ENCODE assay signal across 9 cellular contexts in genomic region chr9:21031818-21032203, GRCh38. TPM values are rescaled to one million over a fixed set of nuclear protein-coding genes. Genes with fewer than 3 reads are reported as not detected.
DNase-seq lines count a peak whose midpoint lies in the region; ATAC-seq and TF ChIP-seq lines count a peak whose summit lies in the region.
"Had no signal": no experiment of that assay in that cellular context is flagged by ENCODE, and none has a peak within 500 bp of the region (broad histone marks: within the 10 kb centered on the region; RNA-seq: fewer than 3 reads in every experiment).

No MANE protein-coding gene starts in this region.

- peak overlapping the region; percentile 67 for H2AFZ ChIP-seq in mammary epithelial cell (ENCODE audit: low read depth, low read length)

- WGBS in mammary epithelial cell (ENCODE audit: low coverage, missing lambda C conversion rate) = 61% methylated on average over 15 of the region's 19 CpGs
- WGBS in lung, 2 donors = 76 to 81% methylated on average over 19 of the region's 19 CpGs

- in situ Hi-C loops in mammary epithelial cell (cut with MboI; ENCODE audit: low sequenced_read_pairs in 2 of 2) = no loop called here

- H3K27ac ChIP-seq in mammary epithelial cell (ENCODE audit: insufficient read depth, low read depth, low read length) = no peak overlapping the region
- peak overlapping the region in 1 of 2 donors; percentile 84 for H3K27ac ChIP-seq in lung (ENCODE audit: low read depth in 1 of 2, low read length in 1 of 2)
- peak overlapping the region; percentile 80 to 84 for H3K27ac ChIP-seq in tibial artery

- H3K9me3 ChIP-seq in mammary epithelial cell (replicated peaks; ENCODE audit: insufficient read depth, low read length) (no peaks in the 10 kb centered on the region), lung (ENCODE audit: control insufficient read depth in 2 of 2, insufficient read depth in 1 of 2, low read length in 1 of 2) (no peaks in the 10 kb centered on the region), tibial artery (no peaks in the 10 kb centered on the region)

- no peaks in the 10 kb centered on the region for H3K27me3 Mint-ChIP-seq in activated T-cell treated with anti-CD3 and anti-CD28 coated beads, Interleukin-2, amount 50 U/mL, for 24 hours
- H3K27me3 Mint-ChIP-seq in activated T-cell treated with anti-CD3 and anti-CD28 coated beads, Interleukin-2, amount 50 U/mL, for 72 hours (ENCODE audit: low read depth) = no peaks in the 10 kb centered on the region

- peaks cover 6% of the 10 kb centered on the region for H3K27me3 ChIP-seq in mammary epithelial cell (ENCODE audit: insufficient read depth, low read length)
- no peaks in the 10 kb centered on the region for H3K27me3 ChIP-seq in lung (ENCODE audit: control insufficient read depth, insufficient read depth)
- H3K27me3 ChIP-seq in tibial artery = no peaks in the 10 kb centered on the region

- CTCF ChIA-PET in mammary epithelial cell (lab: Charles Lee; ENCODE audit: low non-redundant PET) = no interaction called here

- TF ChIP-seq CTCF in mammary epithelial cell (conservative IDR thresholded peaks at IDR 0.05 in 1 of 2, IDR thresholded peaks at IDR 0.05 in 1 of 2; ENCODE audit: extremely low read depth in 1 of 2, insufficient read depth in 1 of 2, low read depth in 1 of 2, low read length in 2 of 2) = no peak
- TF ChIP-seq CTCF in lung (IDR thresholded peaks at IDR 0.05; ENCODE audit: control extremely low read depth, extremely low read depth) = no peak
- TF ChIP-seq CTCF in tibial artery (IDR thresholded peaks at IDR 0.05) = no peak

- peak overlapping the region in 2 of 3 experiments; percentile 20 to 24 for H3K4me3 ChIP-seq in mammary epithelial cell (replicated peaks in 1 of 3; ENCODE audit: insufficient read depth in 1 of 3, low read depth in 2 of 3, low read length in 3 of 3)
- H3K4me3 ChIP-seq in lung = peak overlapping the region; percentile 5
- H3K4me3 ChIP-seq in tibial artery = peak overlapping the region; percentile 69 to 74

- peak overlapping the region; percentile 82 for H3K27ac Mint-ChIP-seq in activated T-cell treated with anti-CD3 and anti-CD28 coated beads, Interleukin-2, amount 50 U/mL, for 24 hours
- no peak overlapping the region for H3K27ac Mint-ChIP-seq in activated T-cell treated with anti-CD3 and anti-CD28 coated beads, Interleukin-2, amount 50 U/mL, for 72 hours

- ATAC-seq in activated T-cell treated with anti-CD3 and anti-CD28 coated beads, Interleukin-2, amount 50 U/mL, for 72 hours (replicated peaks in 1 of 2) = no peak
- no peak for ATAC-seq in lung (ENCODE audit: insufficient read depth, low FRiP score)
- no peak for ATAC-seq in HG03565 (IDR thresholded peaks at IDR 0.05; ENCODE audit: unreplicated experiment)
- ATAC-seq in HG02798 (IDR thresholded peaks at IDR 0.05; ENCODE audit: poor library complexity, unreplicated experiment) = no peak

- H3K79me2 ChIP-seq in mammary epithelial cell (ENCODE audit: insufficient read depth, low read length) = no peaks in the 10 kb centered on the region

- peaks cover 8% of the 10 kb centered on the region for H3K36me3 Mint-ChIP-seq in activated T-cell treated with anti-CD3 and anti-CD28 coated beads, Interleukin-2, amount 50 U/mL, for 24 hours (ENCODE audit: low read depth)
- H3K36me3 Mint-ChIP-seq in activated T-cell treated with anti-CD3 and anti-CD28 coated beads, Interleukin-2, amount 50 U/mL, for 72 hours (ENCODE audit: insufficient read depth in 2 of 2) = peaks cover 0 to 2% of the 10 kb centered on the region in 2 donors

- H3K9me3 Mint-ChIP-seq in activated T-cell treated with anti-CD3 and anti-CD28 coated beads, Interleukin-2, amount 50 U/mL, for 24 hours = no peaks in the 10 kb centered on the region
- peaks cover 0 to 2% of the 10 kb centered on the region in 2 donors for H3K9me3 Mint-ChIP-seq in activated T-cell treated with anti-CD3 and anti-CD28 coated beads, Interleukin-2, amount 50 U/mL, for 72 hours

- H3K4me1 Mint-ChIP-seq in activated T-cell treated with anti-CD3 and anti-CD28 coated beads, Interleukin-2, amount 50 U/mL, for 24 hours (ENCODE audit: low read depth) = peaks cover 23% of the 10 kb centered on the region
- peaks cover 16% of the 10 kb centered on the region for H3K4me1 Mint-ChIP-seq in activated T-cell treated with anti-CD3 and anti-CD28 coated beads, Interleukin-2, amount 50 U/mL, for 72 hours (ENCODE audit: low read depth)

- peak overlapping the region; percentile 63 for H3K4me2 ChIP-seq in mammary epithelial cell (ENCODE audit: insufficient read depth, low read depth, low read length)

- dilution Hi-C loops in mammary epithelial cell (cut with HindIII; ENCODE audit: low sequenced_read_pairs) = no loop called here

- H3K4me1 ChIP-seq in mammary epithelial cell (ENCODE audit: insufficient read depth, low read length) (no peaks in the 10 kb centered on the region), lung (ENCODE audit: control insufficient read depth in 2 of 2, insufficient read depth in 2 of 2, low read length in 2 of 2) (peaks cover 0 to 7% of the 10 kb centered on the region in 2 donors), tibial artery (peaks cover 0 to 17% (median 2%) of the 10 kb centered on the region in 4 donors)

- peak overlapping the region; percentile 70 for H3K4me3 Mint-ChIP-seq in activated T-cell treated with anti-CD3 and anti-CD28 coated beads, Interleukin-2, amount 50 U/mL, for 24 hours
- peak overlapping the region in 1 of 2 donors; percentile 63 for H3K4me3 Mint-ChIP-seq in activated T-cell treated with anti-CD3 and anti-CD28 coated beads, Interleukin-2, amount 50 U/mL, for 72 hours

- no peak overlapping the region for H3K9ac ChIP-seq in mammary epithelial cell (ENCODE audit: insufficient read depth, low read length)

- no peaks in the 10 kb centered on the region for H4K20me1 ChIP-seq in mammary epithelial cell (ENCODE audit: insufficient read depth, low read length)

- no TSS peak for BruUV-seq in mammary epithelial cell (replicated peaks; lab: Mats Ljungman, UMichigan)

- no peak for DNase-seq in activated T-cell treated with anti-CD3 and anti-CD28 coated beads, Interleukin-2, amount 50 U/mL, for 24 hours
- no peak for DNase-seq in activated T-cell treated with anti-CD3 and anti-CD28 coated beads, Interleukin-2, amount 50 U/mL, for 72 hours
- DNase-seq in mammary epithelial cell (no peak), lung (ENCODE audit: low spot score) (no peak), tibial artery (no peak), HCEC 1CT (no peak)
- DNase-seq: NCI-H2029 had no signal

- H3K36me3 ChIP-seq in mammary epithelial cell (ENCODE audit: insufficient read depth, low read length) (no peaks in the 10 kb centered on the region), lung (ENCODE audit: control insufficient read depth in 2 of 2, insufficient read depth in 2 of 2, low read length in 2 of 2) (no peaks in the 10 kb centered on the region), tibial artery (no peaks in the 10 kb centered on the region)

- intact Hi-C loops in mammary epithelial cell (cut with micrococcal nuclease) = no loop called here
- intact Hi-C loops in tibial artery (cut with DNase I; ENCODE audit: low total_unique reads) = no loop called here

RNA-seq across cellular contexts. Expression of gene HACD4, which starts 0.4 kb away (rescaled TPM):
- 1 to 10 TPM; 1.8 to 3.3 TPM for total RNA-seq in activated T-cell treated with anti-CD3 and anti-CD28 coated beads, Interleukin-2, amount 50 U/mL, for 72 hours
- under 1 TPM; 0.14 to 0.67 TPM for total RNA-seq in mammary epithelial cell
- polyA plus RNA-seq in mammary epithelial cell = 0.08 TPM
- 0.10 TPM for polyA minus RNA-seq in mammary epithelial cell
- 10 to 100 TPM in 1 of 2 donors, 1 to 10 TPM in 1; 5.3 to 15.2 TPM for total RNA-seq in lung
- 1 to 10 TPM; 2.7 to 4.3 TPM for polyA plus RNA-seq in lung

RNA-seq across cellular contexts. Expression of gene IFNB1, which starts 45.9 kb away (rescaled TPM):
- total RNA-seq in activated T-cell treated with anti-CD3 and anti-CD28 coated beads, Interleukin-2, amount 50 U/mL, for 72 hours = 1 to 10 TPM in 1 of 2 donors, under 1 TPM in 1; 0.58 to 1.6 TPM
- total RNA-seq in mammary epithelial cell (not detected), lung (not detected)
- polyA plus RNA-seq in mammary epithelial cell (not detected), lung (under 1 TPM in 1 of 2 donors, not detected in 1; 0.05 TPM)
- not detected for polyA minus RNA-seq in mammary epithelial cell

Comparison
In these comparisons a context has a peak if more than half of its experiments do, and no peak if none do; other contexts are left out.
1. H3K4me3 ChIP-seq: peak in every context shown above with its lines; median percentile 72 in tibial artery; 22 in mammary epithelial cell; 5 in lung.